ENCODE assay signal across 8 cellular contexts in genomic region chr2:45860136-45861106, GRCh38.
DNase-seq lines count a peak whose midpoint lies in the region.

No MANE protein-coding gene starts in this region.

- H3K9me3 ChIP-seq in GM23248 (ENCODE audit: low read depth) (no peaks in the 10 kb centered on the region), neuron (ENCODE audit: low read length) (no peaks in the 10 kb centered on the region)

- H3K36me3 ChIP-seq in GM23248 (ENCODE audit: low read depth) = no peaks in the 10 kb centered on the region
- no peaks in the 10 kb centered on the region for H3K36me3 ChIP-seq in neuron (ENCODE audit: insufficient read depth, low read length)

- in situ Hi-C loops in GM23248 (cut with MboI) = no loop called here

- H3K4me3 ChIP-seq in GM23248 = peak overlapping the region; percentile 61
- peak overlapping the region; percentile 21 for H3K4me3 ChIP-seq in neuron (ENCODE audit: low read length)

- H3K9me2 ChIP-seq in GM23248 (ENCODE audit: insufficient read depth) = no peaks in the 10 kb centered on the region

- 10 to 12% methylated on average over 8 of the region's 8 CpGs for WGBS in GM23248 (ENCODE audit: low coverage in 1 of 2, low lambda C conversion rate in 2 of 2, missing lambda C conversion rate in 2 of 2), 2 experiments

- H3K9ac ChIP-seq in GM23248 = peak overlapping the region; percentile 59

- H3K4me1 ChIP-seq in GM23248 (ENCODE audit: insufficient read depth) (peaks cover 19% of the 10 kb centered on the region), neuron (ENCODE audit: insufficient read depth, low read length) (peaks cover 18% of the 10 kb centered on the region)

- H2AFZ ChIP-seq in GM23248 (peak overlapping the region; percentile 17), neuron (ENCODE audit: low read depth, low read length) (no peak overlapping the region)

- 0 out of 2 replicates have a peak overlapping the region, but pooled peaks have one; percentile 1 for H3K27ac ChIP-seq in GM23248

- H3F3A ChIP-seq in GM23248 (ENCODE audit: insufficient read depth) = no peaks in the 10 kb centered on the region; the same call in 1 of the 2 replicates

- H3K79me2 ChIP-seq in GM23248 (ENCODE audit: insufficient read depth) = peaks cover 37% of the 10 kb centered on the region

- DNase-seq in AG08396 (ENCODE audit: low spot score) (peak; percentile 36), GM23248 (peak; percentile 68), fibroblast of peridontal ligament (ENCODE audit: extremely low read depth) (peak; percentile 75), T-helper 9 cell (no peak), SKM-1 (lab: John Stamatoyannopoulos, UW; ENCODE audit: unreplicated experiment) (no peak), SHP77 treated with DMSO at 0.1 percent for 48 hours (lab: John Stamatoyannopoulos, UW) (no peak)
- DNase-seq in activated CD4-positive, alpha-beta T cell treated with anti-CD3 and anti-CD28 coated beads, Interleukin-2, amount 50 U/mL, for 1 hour = peak; percentile 2

- H4K20me1 ChIP-seq in GM23248 (ENCODE audit: insufficient read depth) = no peaks in the 10 kb centered on the region

- peak overlapping the region; percentile 79 for H3K4me2 ChIP-seq in GM23248 (ENCODE audit: unreplicated experiment)

- H3K27me3 ChIP-seq in GM23248 (replicated peaks; ENCODE audit: insufficient read depth) (no peaks in the 10 kb centered on the region), neuron (ENCODE audit: insufficient read depth, low read length) (no peaks in the 10 kb centered on the region)

Comparison
In these comparisons a context has a peak if more than half of its experiments do, and no peak if none do; other contexts are left out.
1. DNase-seq: peak in AG08396 (single experiment), GM23248 (single experiment), activated CD4-positive, alpha-beta T cell treated with anti-CD3 and anti-CD28 coated beads, Interleukin-2, amount 50 U/mL, for 1 hour (single experiment) and fibroblast of peridontal ligament (single experiment); none in T-helper 9 cell (single experiment), SKM-1 (single experiment) and SHP77 treated with DMSO at 0.1 percent for 48 hours (single experiment).